In the genomic region with DNA sequence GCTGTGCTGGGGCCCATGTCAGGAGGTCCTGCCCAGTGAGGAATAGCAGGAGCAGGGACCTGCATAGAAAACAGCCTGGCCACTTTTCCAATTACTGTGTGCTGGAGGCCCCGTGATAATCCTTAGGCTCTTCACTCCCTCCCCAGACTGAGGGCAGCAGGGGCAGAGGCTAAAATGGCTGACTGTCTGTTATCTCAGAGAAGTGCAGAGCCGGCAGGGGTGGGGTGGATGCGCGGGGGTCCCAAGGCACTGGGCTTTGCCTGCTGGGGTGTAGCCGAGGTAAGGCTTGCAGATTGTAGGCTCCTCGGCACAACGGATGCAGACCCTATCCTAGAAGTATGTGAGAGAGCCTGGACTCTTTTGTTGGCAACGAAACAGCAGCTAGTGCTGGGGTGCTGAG, we compare ENCODE assay signal across 1 cellular context.
TF ChIP-seq lines count a peak whose summit lies in the region.

No MANE protein-coding gene starts in this region.

TF ChIP-seq in GM23338, 12 proteins besides CTCF, POLR2A, EP300 and RAD21 (continued from another document):
- TF ChIP-seq, protein P1, sequence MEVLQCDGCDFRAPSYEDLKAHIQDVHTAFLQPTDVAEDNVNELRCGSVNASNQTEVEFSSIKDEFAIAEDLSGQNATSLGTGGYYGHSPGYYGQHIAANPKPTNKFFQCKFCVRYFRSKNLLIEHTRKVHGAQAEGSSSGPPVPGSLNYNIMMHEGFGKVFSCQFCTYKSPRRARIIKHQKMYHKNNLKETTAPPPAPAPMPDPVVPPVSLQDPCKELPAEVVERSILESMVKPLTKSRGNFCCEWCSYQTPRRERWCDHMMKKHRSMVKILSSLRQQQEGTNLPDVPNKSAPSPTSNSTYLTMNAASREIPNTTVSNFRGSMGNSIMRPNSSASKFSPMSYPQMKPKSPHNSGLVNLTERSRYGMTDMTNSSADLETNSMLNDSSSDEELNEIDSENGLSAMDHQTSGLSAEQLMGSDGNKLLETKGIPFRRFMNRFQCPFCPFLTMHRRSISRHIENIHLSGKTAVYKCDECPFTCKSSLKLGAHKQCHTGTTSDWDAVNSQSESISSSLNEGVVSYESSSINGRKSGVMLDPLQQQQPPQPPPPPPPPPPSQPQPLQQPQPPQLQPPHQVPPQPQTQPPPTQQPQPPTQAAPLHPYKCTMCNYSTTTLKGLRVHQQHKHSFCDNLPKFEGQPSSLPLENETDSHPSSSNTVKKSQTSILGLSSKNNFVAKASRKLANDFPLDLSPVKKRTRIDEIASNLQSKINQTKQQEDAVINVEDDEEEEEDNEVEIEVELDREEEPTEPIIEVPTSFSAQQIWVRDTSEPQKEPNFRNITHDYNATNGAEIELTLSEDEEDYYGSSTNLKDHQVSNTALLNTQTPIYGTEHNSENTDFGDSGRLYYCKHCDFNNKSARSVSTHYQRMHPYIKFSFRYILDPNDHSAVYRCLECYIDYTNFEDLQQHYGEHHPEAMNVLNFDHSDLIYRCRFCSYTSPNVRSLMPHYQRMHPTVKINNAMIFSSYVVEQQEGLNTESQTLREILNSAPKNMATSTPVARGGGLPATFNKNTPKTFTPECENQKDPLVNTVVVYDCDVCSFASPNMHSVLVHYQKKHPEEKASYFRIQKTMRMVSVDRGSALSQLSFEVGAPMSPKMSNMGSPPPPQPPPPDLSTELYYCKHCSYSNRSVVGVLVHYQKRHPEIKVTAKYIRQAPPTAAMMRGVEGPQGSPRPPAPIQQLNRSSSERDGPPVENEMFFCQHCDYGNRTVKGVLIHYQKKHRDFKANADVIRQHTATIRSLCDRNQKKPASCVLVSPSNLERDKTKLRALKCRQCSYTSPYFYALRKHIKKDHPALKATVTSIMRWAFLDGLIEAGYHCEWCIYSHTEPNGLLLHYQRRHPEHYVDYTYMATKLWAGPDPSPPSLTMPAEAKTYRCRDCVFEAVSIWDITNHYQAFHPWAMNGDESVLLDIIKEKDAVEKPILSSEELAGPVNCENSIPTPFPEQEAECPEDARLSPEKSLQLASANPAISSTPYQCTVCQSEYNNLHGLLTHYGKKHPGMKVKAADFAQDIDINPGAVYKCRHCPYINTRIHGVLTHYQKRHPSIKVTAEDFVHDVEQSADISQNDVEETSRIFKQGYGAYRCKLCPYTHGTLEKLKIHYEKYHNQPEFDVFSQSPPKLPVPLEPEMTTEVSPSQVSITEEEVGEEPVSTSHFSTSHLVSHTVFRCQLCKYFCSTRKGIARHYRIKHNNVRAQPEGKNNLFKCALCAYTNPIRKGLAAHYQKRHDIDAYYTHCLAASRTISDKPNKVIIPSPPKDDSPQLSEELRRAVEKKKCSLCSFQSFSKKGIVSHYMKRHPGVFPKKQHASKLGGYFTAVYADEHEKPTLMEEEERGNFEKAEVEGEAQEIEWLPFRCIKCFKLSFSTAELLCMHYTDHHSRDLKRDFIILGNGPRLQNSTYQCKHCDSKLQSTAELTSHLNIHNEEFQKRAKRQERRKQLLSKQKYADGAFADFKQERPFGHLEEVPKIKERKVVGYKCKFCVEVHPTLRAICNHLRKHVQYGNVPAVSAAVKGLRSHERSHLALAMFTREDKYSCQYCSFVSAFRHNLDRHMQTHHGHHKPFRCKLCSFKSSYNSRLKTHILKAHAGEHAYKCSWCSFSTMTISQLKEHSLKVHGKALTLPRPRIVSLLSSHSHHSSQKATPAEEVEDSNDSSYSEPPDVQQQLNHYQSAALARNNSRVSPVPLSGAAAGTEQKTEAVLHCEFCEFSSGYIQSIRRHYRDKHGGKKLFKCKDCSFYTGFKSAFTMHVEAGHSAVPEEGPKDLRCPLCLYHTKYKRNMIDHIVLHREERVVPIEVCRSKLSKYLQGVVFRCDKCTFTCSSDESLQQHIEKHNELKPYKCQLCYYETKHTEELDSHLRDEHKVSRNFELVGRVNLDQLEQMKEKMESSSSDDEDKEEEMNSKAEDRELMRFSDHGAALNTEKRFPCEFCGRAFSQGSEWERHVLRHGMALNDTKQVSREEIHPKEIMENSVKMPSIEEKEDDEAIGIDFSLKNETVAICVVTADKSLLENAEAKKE (CRISPR knock-in tag; IDR thresholded peaks at IDR 0.05) = no peak
- TF ChIP-seq STAT1 (IDR thresholded peaks at IDR 0.05; ENCODE audit: unreplicated experiment) (no peak), POLR2AphosphoS5 (IDR thresholded peaks at IDR 0.05; ENCODE audit: low read depth) (no peak), JUNB (IDR thresholded peaks at IDR 0.05; ENCODE audit: unreplicated experiment) (no peak), EZH2phosphoT487 (IDR thresholded peaks at IDR 0.05; ENCODE audit: unreplicated experiment) (no peak), ZNF331 (CRISPR knock-in tag; IDR thresholded peaks at IDR 0.05; ENCODE audit: low read depth) (no peak), EZH2 (IDR thresholded peaks at IDR 0.05; ENCODE audit: low read depth, unreplicated experiment) (no peak), NANOG (IDR thresholded peaks at IDR 0.05; ENCODE audit: borderline replicate concordance) (no peak), CREB1 (CRISPR knock-in tag; IDR thresholded peaks at IDR 0.05; ENCODE audit: low read depth) (no peak)
- TF ChIP-seq, protein P2, sequence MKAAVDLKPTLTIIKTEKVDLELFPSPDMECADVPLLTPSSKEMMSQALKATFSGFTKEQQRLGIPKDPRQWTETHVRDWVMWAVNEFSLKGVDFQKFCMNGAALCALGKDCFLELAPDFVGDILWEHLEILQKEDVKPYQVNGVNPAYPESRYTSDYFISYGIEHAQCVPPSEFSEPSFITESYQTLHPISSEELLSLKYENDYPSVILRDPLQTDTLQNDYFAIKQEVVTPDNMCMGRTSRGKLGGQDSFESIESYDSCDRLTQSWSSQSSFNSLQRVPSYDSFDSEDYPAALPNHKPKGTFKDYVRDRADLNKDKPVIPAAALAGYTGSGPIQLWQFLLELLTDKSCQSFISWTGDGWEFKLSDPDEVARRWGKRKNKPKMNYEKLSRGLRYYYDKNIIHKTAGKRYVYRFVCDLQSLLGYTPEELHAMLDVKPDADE (IDR thresholded peaks at IDR 0.05) = no peak
